1 cellular context compared by ENCODE assay signal in genomic region chr16:29290631-29291247, GRCh38.
TF ChIP-seq lines count a peak whose summit lies in the region.

No MANE protein-coding gene starts in this region.

TF ChIP-seq in HEK293, 187 proteins besides CTCF, POLR2A, EP300 and RAD21 (continued from another document and continues in another):
- no peak for TF ChIP-seq ZNF704 (tag by site-specific recombination; IDR thresholded peaks at IDR 0.05)
- TF ChIP-seq KLF17 (tag by site-specific recombination; IDR thresholded peaks at IDR 0.05) = peak; percentile 60
- TF ChIP-seq ZNF133 (tag by site-specific recombination; IDR thresholded peaks at IDR 0.05) = no peak
- no peak for TF ChIP-seq ZNF777 (tag by site-specific recombination; IDR thresholded peaks at IDR 0.05; ENCODE audit: borderline replicate concordance)
- no peak for TF ChIP-seq ZBTB8A (tag by site-specific recombination; IDR thresholded peaks at IDR 0.05)
- no peak for TF ChIP-seq ZNF132 (tag by site-specific recombination; IDR thresholded peaks at IDR 0.05; ENCODE audit: borderline replicate concordance)
- no peak for TF ChIP-seq ZBTB11 (tag by site-specific recombination; conservative IDR thresholded peaks at IDR 0.05; ENCODE audit: low read depth)
- TF ChIP-seq OSR2 (tag by site-specific recombination; IDR thresholded peaks at IDR 0.05) = peak; percentile 43; the same call in 1 of the 2 replicates
- TF ChIP-seq ZNF19 (tag by site-specific recombination; IDR thresholded peaks at IDR 0.05; ENCODE audit: low read depth) = no peak
- TF ChIP-seq ZNF202 (tag by site-specific recombination; IDR thresholded peaks at IDR 0.05; ENCODE audit: borderline replicate concordance) = no peak
- TF ChIP-seq ZSCAN18 (tag by site-specific recombination; IDR thresholded peaks at IDR 0.05) = no peak
- no peak for TF ChIP-seq ZNF423 (tag by site-specific recombination; IDR thresholded peaks at IDR 0.05)
- no peak for TF ChIP-seq SCRT2 (tag by site-specific recombination; IDR thresholded peaks at IDR 0.05)
- no peak for TF ChIP-seq ZNF23 (tag by site-specific recombination; IDR thresholded peaks at IDR 0.05; ENCODE audit: borderline replicate concordance)
- TF ChIP-seq AEBP2 (tag by site-specific recombination; IDR thresholded peaks at IDR 0.05; ENCODE audit: borderline replicate concordance) = no peak
- TF ChIP-seq ZNF518A (tag by site-specific recombination; conservative IDR thresholded peaks at IDR 0.05; ENCODE audit: low read depth) = no peak
- TF ChIP-seq ZNF341 (tag by site-specific recombination; IDR thresholded peaks at IDR 0.05; ENCODE audit: low read depth) = peak; percentile 22; the same call in 1 of the 2 replicates
- TF ChIP-seq TRIM28 (IDR thresholded peaks at IDR 0.05; ENCODE audit: borderline replicate concordance, low read length) = no peak
- TF ChIP-seq ZNF175 (tag by site-specific recombination; IDR thresholded peaks at IDR 0.05) = no peak
- TF ChIP-seq ZNF596 (tag by site-specific recombination; IDR thresholded peaks at IDR 0.05) = no peak
- TF ChIP-seq ZNF18 (tag by site-specific recombination; IDR thresholded peaks at IDR 0.05) = no peak
- no peak for TF ChIP-seq ZNF114 (tag by site-specific recombination; IDR thresholded peaks at IDR 0.05)
- no peak for TF ChIP-seq ZNF280D (tag by site-specific recombination; IDR thresholded peaks at IDR 0.05)
- no peak for TF ChIP-seq ZNF488 (tag by site-specific recombination; IDR thresholded peaks at IDR 0.05)
- TF ChIP-seq ZNF10 (tag by site-specific recombination; IDR thresholded peaks at IDR 0.05) = peak; percentile 10; the same call in 1 of the 2 replicates
- peak; percentile 88 for TF ChIP-seq SP7 (tag by site-specific recombination; IDR thresholded peaks at IDR 0.05)
- TF ChIP-seq ZNF394 (tag by site-specific recombination; IDR thresholded peaks at IDR 0.05; ENCODE audit: borderline replicate concordance) = peak; percentile 55; the same call in 1 of the 2 replicates
- no peak for TF ChIP-seq ZNF501 (tag by site-specific recombination; IDR thresholded peaks at IDR 0.05)
